1 cellular context compared by ENCODE assay signal in the genomic region with DNA sequence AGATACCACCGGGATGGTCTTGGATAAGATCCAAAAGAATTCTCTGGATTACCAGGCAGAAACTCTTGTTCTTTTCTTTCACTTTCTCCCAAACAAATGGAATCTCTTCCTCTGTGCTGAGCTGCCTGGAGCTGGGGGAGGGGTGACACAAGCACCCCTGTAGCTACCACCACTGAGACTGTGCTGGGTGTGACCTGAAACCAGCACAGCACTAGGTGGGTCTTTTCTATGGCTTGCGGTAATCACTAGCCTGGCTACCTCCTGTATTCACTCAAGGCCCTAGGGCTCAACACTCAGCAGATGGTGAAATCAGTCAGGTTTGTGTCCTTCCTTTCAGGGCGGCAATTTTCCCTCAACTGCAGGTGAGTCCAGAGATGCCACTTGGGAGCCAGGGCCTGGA.
TF ChIP-seq lines count a peak whose summit lies in the region.

No MANE protein-coding gene starts in this region.

TF ChIP-seq in GM23338, 12 proteins besides CTCF, POLR2A, EP300 and RAD21 (continued from another document):
- TF ChIP-seq, protein P1, sequence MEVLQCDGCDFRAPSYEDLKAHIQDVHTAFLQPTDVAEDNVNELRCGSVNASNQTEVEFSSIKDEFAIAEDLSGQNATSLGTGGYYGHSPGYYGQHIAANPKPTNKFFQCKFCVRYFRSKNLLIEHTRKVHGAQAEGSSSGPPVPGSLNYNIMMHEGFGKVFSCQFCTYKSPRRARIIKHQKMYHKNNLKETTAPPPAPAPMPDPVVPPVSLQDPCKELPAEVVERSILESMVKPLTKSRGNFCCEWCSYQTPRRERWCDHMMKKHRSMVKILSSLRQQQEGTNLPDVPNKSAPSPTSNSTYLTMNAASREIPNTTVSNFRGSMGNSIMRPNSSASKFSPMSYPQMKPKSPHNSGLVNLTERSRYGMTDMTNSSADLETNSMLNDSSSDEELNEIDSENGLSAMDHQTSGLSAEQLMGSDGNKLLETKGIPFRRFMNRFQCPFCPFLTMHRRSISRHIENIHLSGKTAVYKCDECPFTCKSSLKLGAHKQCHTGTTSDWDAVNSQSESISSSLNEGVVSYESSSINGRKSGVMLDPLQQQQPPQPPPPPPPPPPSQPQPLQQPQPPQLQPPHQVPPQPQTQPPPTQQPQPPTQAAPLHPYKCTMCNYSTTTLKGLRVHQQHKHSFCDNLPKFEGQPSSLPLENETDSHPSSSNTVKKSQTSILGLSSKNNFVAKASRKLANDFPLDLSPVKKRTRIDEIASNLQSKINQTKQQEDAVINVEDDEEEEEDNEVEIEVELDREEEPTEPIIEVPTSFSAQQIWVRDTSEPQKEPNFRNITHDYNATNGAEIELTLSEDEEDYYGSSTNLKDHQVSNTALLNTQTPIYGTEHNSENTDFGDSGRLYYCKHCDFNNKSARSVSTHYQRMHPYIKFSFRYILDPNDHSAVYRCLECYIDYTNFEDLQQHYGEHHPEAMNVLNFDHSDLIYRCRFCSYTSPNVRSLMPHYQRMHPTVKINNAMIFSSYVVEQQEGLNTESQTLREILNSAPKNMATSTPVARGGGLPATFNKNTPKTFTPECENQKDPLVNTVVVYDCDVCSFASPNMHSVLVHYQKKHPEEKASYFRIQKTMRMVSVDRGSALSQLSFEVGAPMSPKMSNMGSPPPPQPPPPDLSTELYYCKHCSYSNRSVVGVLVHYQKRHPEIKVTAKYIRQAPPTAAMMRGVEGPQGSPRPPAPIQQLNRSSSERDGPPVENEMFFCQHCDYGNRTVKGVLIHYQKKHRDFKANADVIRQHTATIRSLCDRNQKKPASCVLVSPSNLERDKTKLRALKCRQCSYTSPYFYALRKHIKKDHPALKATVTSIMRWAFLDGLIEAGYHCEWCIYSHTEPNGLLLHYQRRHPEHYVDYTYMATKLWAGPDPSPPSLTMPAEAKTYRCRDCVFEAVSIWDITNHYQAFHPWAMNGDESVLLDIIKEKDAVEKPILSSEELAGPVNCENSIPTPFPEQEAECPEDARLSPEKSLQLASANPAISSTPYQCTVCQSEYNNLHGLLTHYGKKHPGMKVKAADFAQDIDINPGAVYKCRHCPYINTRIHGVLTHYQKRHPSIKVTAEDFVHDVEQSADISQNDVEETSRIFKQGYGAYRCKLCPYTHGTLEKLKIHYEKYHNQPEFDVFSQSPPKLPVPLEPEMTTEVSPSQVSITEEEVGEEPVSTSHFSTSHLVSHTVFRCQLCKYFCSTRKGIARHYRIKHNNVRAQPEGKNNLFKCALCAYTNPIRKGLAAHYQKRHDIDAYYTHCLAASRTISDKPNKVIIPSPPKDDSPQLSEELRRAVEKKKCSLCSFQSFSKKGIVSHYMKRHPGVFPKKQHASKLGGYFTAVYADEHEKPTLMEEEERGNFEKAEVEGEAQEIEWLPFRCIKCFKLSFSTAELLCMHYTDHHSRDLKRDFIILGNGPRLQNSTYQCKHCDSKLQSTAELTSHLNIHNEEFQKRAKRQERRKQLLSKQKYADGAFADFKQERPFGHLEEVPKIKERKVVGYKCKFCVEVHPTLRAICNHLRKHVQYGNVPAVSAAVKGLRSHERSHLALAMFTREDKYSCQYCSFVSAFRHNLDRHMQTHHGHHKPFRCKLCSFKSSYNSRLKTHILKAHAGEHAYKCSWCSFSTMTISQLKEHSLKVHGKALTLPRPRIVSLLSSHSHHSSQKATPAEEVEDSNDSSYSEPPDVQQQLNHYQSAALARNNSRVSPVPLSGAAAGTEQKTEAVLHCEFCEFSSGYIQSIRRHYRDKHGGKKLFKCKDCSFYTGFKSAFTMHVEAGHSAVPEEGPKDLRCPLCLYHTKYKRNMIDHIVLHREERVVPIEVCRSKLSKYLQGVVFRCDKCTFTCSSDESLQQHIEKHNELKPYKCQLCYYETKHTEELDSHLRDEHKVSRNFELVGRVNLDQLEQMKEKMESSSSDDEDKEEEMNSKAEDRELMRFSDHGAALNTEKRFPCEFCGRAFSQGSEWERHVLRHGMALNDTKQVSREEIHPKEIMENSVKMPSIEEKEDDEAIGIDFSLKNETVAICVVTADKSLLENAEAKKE (CRISPR knock-in tag; IDR thresholded peaks at IDR 0.05), result no peak
- TF ChIP-seq, protein P2, sequence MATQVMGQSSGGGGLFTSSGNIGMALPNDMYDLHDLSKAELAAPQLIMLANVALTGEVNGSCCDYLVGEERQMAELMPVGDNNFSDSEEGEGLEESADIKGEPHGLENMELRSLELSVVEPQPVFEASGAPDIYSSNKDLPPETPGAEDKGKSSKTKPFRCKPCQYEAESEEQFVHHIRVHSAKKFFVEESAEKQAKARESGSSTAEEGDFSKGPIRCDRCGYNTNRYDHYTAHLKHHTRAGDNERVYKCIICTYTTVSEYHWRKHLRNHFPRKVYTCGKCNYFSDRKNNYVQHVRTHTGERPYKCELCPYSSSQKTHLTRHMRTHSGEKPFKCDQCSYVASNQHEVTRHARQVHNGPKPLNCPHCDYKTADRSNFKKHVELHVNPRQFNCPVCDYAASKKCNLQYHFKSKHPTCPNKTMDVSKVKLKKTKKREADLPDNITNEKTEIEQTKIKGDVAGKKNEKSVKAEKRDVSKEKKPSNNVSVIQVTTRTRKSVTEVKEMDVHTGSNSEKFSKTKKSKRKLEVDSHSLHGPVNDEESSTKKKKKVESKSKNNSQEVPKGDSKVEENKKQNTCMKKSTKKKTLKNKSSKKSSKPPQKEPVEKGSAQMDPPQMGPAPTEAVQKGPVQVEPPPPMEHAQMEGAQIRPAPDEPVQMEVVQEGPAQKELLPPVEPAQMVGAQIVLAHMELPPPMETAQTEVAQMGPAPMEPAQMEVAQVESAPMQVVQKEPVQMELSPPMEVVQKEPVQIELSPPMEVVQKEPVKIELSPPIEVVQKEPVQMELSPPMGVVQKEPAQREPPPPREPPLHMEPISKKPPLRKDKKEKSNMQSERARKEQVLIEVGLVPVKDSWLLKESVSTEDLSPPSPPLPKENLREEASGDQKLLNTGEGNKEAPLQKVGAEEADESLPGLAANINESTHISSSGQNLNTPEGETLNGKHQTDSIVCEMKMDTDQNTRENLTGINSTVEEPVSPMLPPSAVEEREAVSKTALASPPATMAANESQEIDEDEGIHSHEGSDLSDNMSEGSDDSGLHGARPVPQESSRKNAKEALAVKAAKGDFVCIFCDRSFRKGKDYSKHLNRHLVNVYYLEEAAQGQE (IDR thresholded peaks at IDR 0.05; ENCODE audit: unreplicated experiment), result no peak
- TF ChIP-seq ZNF331 (CRISPR knock-in tag; IDR thresholded peaks at IDR 0.05; ENCODE audit: low read depth) (no peak), JUNB (IDR thresholded peaks at IDR 0.05; ENCODE audit: unreplicated experiment) (no peak), POLR2AphosphoS5 (IDR thresholded peaks at IDR 0.05; ENCODE audit: low read depth) (no peak), EZH2 (IDR thresholded peaks at IDR 0.05; ENCODE audit: low read depth, unreplicated experiment) (no peak), CREB1 (CRISPR knock-in tag; IDR thresholded peaks at IDR 0.05; ENCODE audit: low read depth) (no peak), EZH2phosphoT487 (IDR thresholded peaks at IDR 0.05; ENCODE audit: unreplicated experiment) (no peak), NANOG (IDR thresholded peaks at IDR 0.05; ENCODE audit: borderline replicate concordance) (no peak), STAT1 (IDR thresholded peaks at IDR 0.05; ENCODE audit: unreplicated experiment) (no peak)
- TF ChIP-seq, protein P3, sequence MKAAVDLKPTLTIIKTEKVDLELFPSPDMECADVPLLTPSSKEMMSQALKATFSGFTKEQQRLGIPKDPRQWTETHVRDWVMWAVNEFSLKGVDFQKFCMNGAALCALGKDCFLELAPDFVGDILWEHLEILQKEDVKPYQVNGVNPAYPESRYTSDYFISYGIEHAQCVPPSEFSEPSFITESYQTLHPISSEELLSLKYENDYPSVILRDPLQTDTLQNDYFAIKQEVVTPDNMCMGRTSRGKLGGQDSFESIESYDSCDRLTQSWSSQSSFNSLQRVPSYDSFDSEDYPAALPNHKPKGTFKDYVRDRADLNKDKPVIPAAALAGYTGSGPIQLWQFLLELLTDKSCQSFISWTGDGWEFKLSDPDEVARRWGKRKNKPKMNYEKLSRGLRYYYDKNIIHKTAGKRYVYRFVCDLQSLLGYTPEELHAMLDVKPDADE (IDR thresholded peaks at IDR 0.05), result no peak
TF ChIP-seq in GM23338: peak in this region for 0.
